ENCODE assay signal across 8 cellular contexts in the genomic region with DNA sequence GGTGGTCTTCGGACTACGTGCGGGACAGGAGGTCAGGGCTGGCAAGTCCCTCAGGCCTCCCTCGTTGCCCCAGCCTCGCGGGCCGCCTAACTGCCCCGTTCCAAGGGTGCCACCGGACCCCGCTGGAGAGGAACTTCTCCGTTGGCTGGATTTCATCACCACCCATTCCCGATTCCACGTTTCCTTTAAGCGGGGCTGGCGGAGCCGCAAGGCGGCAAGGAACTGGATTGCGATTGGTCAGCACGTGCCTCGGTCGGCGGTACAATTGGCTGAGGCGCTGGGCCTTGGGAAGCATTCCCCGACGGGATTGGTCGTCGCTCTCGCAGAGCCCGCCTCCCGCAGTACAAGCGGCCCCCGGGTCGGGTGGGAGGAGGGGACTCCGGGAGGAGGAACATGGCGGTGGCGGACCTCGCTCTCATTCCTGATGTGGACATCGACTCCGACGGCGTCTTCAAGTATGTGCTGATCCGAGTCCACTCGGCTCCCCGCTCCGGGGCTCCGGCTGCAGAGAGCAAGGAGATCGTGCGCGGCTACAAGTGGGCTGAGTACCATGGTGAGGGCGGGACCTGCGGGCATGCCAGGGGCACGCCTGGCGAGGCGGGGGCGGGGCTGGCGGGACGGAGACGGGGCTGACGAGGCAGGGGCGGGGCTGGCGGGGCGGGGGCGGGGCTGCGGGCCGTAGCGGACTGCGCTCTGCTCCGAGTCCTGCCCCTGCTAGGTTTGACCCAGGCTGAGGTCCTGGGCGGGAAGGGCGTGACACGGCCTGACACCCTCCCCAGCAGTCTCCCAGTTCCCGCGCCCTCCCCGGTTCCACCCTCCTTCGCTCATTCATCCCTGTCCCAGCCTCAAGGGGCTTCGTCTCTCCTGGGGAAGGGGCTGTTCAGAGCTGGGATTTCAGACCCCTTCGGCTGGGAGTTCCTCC. TPM values are rescaled to one million over a fixed set of nuclear protein-coding genes. Genes with fewer than 3 reads are reported as not detected.
A peak's percentile ranks its signal among the peaks of the same experiment; 100 is the strongest.
DNase-seq lines count a peak whose midpoint lies in the region; ATAC-seq lines count a peak whose summit lies in the region.

A gene (plus strand): TSS at position 372 of the 922 bp plus-strand sequence. CDS start 22 bp downstream, at position 394.

- peak within 1 kb of the TSS; percentile 87 to 93 (median 89) for H3K4me3 Mint-ChIP-seq in immature natural killer cell

- DNase-seq in AG08396 (ENCODE audit: low spot score) (peak; percentile 100), NCI-H345 treated with DMSO at 0.1 percent for 48 hours (lab: John Stamatoyannopoulos, UW; ENCODE audit: unreplicated experiment) (peak; percentile 97), immature natural killer cell (peak; percentile 98), smooth muscle cell of the brain vasculature (ENCODE audit: low read depth, low spot score) (peak; percentile 99)
- peak; percentile 89 to 93 (median 92) for DNase-seq in activated CD4-positive, CD25-positive, alpha-beta regulatory T cell (lab: John Stamatoyannopoulos, UW)
- DNase-seq in central memory CD4-positive, alpha-beta T cell, result peak; percentile 96

- ATAC-seq in GM19023 (IDR thresholded peaks at IDR 0.05; ENCODE audit: unreplicated experiment) (peak; percentile 81), HG03280 (IDR thresholded peaks at IDR 0.05; ENCODE audit: unreplicated experiment) (peak; percentile 82)

- H3K36me3 Mint-ChIP-seq in immature natural killer cell, result peaks cover 0 to 3% (median 0%) of the 10 kb centered on the region in 3 donors

- peaks cover 7 to 15% of the 10 kb centered on the region in 2 donors for H3K4me1 Mint-ChIP-seq in immature natural killer cell

- H3K27me3 Mint-ChIP-seq in immature natural killer cell (ENCODE audit: low read depth in 3 of 3), result peaks cover 23 to 39% (median 31%) of the 10 kb centered on the region in 3 donors

- no peaks in the 10 kb centered on the region for H3K9me3 Mint-ChIP-seq in immature natural killer cell

- H3K27ac Mint-ChIP-seq in immature natural killer cell, result peak within 1 kb of the TSS; percentile 55 to 92 (median 90)

RNA-seq across cellular contexts. Expression of the gene that starts here (rescaled TPM):
- polyA plus RNA-seq in immature natural killer cell, result 100 to 1,000 TPM; 127 to 212 (median 166) TPM

Comparison
In these comparisons a context has a peak if more than half of its experiments do, and no peak if none do; other contexts are left out.
1. Peak in every context shown above with its lines: DNase-seq and ATAC-seq.